Comparison of ENCODE assay signal across 1 cellular context in the genomic region with DNA sequence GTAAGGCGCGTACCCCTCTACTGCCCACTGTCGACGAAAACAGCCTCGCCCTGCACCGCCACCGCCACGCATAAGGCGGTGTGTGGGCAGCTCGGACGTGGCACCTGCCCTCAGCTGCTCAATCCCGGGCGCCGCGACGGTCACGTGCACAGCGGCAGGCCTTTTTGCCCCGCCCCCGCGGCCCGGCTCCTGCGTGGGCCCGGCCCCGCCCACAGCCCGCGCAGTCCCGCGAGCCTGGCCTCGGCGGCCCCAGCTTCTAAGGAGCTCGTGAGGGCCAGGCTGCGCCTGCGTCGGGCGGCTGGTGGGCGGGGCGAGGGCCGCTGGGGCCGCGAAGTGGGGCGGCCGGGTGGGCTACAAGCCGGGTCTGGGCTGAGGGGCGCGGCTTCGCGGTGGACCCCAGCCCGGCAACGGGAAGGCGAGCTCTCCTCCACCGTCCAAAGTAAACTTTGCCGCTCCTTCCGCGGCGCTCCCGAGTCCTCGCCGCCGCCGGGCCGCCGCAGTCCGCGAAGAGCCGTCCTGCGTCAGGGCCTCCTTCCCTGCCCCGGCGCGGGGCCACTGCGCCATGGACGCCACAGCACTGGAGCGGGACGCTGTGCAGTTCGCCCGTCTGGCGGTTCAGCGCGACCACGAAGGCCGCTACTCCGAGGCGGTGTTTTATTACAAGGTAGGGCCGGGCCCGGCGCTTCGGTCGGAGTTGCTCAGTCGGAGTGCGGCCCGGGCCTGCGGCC.
A peak's percentile ranks its signal among the peaks of the same experiment; 100 is the strongest.
TF ChIP-seq lines count a peak whose summit lies in the region.

A gene (plus strand): TSS at position 313 of the 728 bp plus-strand sequence. CDS start 250 bp downstream, at position 563.

TF ChIP-seq in HepG2, 621 proteins besides CTCF, POLR2A, EP300 and RAD21 (continued from another document and continues in another):
- no peak; the same call in 1 of the 2 replicates for TF ChIP-seq ZNF558 (CRISPR knock-in tag; IDR thresholded peaks at IDR 0.05; ENCODE audit: borderline replicate concordance)
- TF ChIP-seq, protein P1, sequence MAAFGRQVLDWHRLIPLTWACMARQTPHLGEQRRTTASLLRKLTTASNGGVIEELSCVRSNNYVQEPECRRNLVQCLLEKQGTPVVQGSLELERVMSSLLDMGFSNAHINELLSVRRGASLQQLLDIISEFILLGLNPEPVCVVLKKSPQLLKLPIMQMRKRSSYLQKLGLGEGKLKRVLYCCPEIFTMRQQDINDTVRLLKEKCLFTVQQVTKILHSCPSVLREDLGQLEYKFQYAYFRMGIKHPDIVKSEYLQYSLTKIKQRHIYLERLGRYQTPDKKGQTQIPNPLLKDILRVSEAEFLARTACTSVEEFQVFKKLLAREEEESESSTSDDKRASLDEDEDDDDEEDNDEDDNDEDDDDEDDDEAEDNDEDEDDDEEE (CRISPR knock-in tag; IDR thresholded peaks at IDR 0.05): 0 out of 2 replicates have a peak, but pooled peaks have one; percentile 16
- TF ChIP-seq TOPORS (CRISPR knock-in tag; IDR thresholded peaks at IDR 0.05): peak; percentile 66; the same call in 1 of the 2 replicates
- TF ChIP-seq KMT2A (CRISPR knock-in tag; IDR thresholded peaks at IDR 0.05): peak; percentile 85
- no peak for TF ChIP-seq CENPX (CRISPR knock-in tag; IDR thresholded peaks at IDR 0.05)
- no peak for TF ChIP-seq TBX3 (IDR thresholded peaks at IDR 0.05; ENCODE audit: borderline replicate concordance)
- TF ChIP-seq, protein P2, sequence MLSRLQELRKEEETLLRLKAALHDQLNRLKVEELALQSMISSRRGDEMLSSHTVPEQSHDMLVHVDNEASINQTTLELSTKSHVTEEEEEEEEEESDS (CRISPR knock-in tag; IDR thresholded peaks at IDR 0.05; ENCODE audit: borderline replicate concordance): no peak
- TF ChIP-seq ZNF652 (CRISPR knock-in tag; IDR thresholded peaks at IDR 0.05; ENCODE audit: borderline replicate concordance, low read depth): 0 out of 2 replicates have a peak, but pooled peaks have one; percentile 6
- no peak; the same call in 1 of the 2 replicates for TF ChIP-seq ETV6 (CRISPR knock-in tag; conservative IDR thresholded peaks at IDR 0.05)
- peak; percentile 88 for TF ChIP-seq ASH2L (IDR thresholded peaks at IDR 0.05; ENCODE audit: insufficient read length, low read depth, low read length)
- TF ChIP-seq, protein P3, sequence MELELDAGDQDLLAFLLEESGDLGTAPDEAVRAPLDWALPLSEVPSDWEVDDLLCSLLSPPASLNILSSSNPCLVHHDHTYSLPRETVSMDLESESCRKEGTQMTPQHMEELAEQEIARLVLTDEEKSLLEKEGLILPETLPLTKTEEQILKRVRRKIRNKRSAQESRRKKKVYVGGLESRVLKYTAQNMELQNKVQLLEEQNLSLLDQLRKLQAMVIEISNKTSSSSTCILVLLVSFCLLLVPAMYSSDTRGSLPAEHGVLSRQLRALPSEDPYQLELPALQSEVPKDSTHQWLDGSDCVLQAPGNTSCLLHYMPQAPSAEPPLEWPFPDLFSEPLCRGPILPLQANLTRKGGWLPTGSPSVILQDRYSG (CRISPR knock-in tag; IDR thresholded peaks at IDR 0.05): peak; percentile 29; the same call in 1 of the 2 replicates
- 0 out of 2 replicates have a peak, but pooled peaks have one; percentile 23 for TF ChIP-seq PPARG (CRISPR knock-in tag; conservative IDR thresholded peaks at IDR 0.05)
- TF ChIP-seq ZNF274 (CRISPR knock-in tag; IDR thresholded peaks at IDR 0.05): peak; percentile 83; the same call in 1 of the 2 replicates
- peak; percentile 88; the same call in 1 of the 2 replicates for TF ChIP-seq ZNF782 (CRISPR knock-in tag; IDR thresholded peaks at IDR 0.05; ENCODE audit: borderline replicate concordance)
- TF ChIP-seq, protein P4, sequence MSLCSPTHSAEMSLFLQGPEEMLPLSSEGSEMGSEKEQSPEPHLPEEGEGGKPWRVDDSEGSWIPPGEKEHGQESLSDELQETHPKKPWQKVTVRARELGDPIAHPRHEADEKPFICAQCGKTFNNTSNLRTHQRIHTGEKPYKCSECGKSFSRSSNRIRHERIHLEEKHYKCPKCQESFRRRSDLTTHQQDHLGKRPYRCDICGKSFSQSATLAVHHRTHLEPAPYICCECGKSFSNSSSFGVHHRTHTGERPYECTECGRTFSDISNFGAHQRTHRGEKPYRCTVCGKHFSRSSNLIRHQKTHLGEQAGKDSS (CRISPR knock-in tag; IDR thresholded peaks at IDR 0.05; ENCODE audit: borderline replicate concordance, low read depth): peak; percentile 72; the same call in 1 of the 2 replicates
- TF ChIP-seq, protein P5, sequence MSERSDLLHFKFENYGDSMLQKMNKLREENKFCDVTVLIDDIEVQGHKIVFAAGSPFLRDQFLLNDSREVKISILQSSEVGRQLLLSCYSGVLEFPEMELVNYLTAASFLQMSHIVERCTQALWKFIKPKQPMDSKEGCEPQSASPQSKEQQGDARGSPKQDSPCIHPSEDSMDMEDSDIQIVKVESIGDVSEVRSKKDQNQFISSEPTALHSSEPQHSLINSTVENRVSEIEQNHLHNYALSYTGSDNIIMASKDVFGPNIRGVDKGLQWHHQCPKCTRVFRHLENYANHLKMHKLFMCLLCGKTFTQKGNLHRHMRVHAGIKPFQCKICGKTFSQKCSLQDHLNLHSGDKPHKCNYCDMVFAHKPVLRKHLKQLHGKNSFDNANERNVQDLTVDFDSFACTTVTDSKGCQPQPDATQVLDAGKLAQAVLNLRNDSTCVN (CRISPR knock-in tag; IDR thresholded peaks at IDR 0.05; ENCODE audit: borderline replicate concordance): no peak; the same call in 1 of the 2 replicates
- no peak for TF ChIP-seq JUNB (CRISPR knock-in tag; IDR thresholded peaks at IDR 0.05; ENCODE audit: borderline replicate concordance)
- no peak for TF ChIP-seq SRSF4 (IDR thresholded peaks at IDR 0.05; ENCODE audit: low read depth, low read length, poor library complexity, severe bottlenecking)
- TF ChIP-seq, protein P6, sequence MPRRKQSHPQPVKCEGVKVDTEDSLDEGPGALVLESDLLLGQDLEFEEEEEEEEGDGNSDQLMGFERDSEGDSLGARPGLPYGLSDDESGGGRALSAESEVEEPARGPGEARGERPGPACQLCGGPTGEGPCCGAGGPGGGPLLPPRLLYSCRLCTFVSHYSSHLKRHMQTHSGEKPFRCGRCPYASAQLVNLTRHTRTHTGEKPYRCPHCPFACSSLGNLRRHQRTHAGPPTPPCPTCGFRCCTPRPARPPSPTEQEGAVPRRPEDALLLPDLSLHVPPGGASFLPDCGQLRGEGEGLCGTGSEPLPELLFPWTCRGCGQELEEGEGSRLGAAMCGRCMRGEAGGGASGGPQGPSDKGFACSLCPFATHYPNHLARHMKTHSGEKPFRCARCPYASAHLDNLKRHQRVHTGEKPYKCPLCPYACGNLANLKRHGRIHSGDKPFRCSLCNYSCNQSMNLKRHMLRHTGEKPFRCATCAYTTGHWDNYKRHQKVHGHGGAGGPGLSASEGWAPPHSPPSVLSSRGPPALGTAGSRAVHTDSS (CRISPR knock-in tag; conservative IDR thresholded peaks at IDR 0.05): no peak
- peak; percentile 44 for TF ChIP-seq ARHGAP35 (CRISPR knock-in tag; IDR thresholded peaks at IDR 0.05; ENCODE audit: borderline replicate concordance)
- no peak for TF ChIP-seq KDM3A (CRISPR knock-in tag; IDR thresholded peaks at IDR 0.05; ENCODE audit: low read depth)
- TF ChIP-seq ATM (IDR thresholded peaks at IDR 0.05; ENCODE audit: borderline replicate concordance): no peak
- TF ChIP-seq ZNF761 (CRISPR knock-in tag; conservative IDR thresholded peaks at IDR 0.05): no peak
- TF ChIP-seq ZNF180 (CRISPR knock-in tag; IDR thresholded peaks at IDR 0.05; ENCODE audit: borderline replicate concordance, low read depth): no peak
- TF ChIP-seq, protein P7, sequence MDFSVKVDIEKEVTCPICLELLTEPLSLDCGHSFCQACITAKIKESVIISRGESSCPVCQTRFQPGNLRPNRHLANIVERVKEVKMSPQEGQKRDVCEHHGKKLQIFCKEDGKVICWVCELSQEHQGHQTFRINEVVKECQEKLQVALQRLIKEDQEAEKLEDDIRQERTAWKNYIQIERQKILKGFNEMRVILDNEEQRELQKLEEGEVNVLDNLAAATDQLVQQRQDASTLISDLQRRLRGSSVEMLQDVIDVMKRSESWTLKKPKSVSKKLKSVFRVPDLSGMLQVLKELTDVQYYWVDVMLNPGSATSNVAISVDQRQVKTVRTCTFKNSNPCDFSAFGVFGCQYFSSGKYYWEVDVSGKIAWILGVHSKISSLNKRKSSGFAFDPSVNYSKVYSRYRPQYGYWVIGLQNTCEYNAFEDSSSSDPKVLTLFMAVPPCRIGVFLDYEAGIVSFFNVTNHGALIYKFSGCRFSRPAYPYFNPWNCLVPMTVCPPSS (IDR thresholded peaks at IDR 0.05): no peak
- peak; percentile 71 for TF ChIP-seq IRF2 (CRISPR knock-in tag; IDR thresholded peaks at IDR 0.05)
- TF ChIP-seq KLF15 (CRISPR knock-in tag; IDR thresholded peaks at IDR 0.05; ENCODE audit: borderline replicate concordance): no peak
- TF ChIP-seq, protein P8, sequence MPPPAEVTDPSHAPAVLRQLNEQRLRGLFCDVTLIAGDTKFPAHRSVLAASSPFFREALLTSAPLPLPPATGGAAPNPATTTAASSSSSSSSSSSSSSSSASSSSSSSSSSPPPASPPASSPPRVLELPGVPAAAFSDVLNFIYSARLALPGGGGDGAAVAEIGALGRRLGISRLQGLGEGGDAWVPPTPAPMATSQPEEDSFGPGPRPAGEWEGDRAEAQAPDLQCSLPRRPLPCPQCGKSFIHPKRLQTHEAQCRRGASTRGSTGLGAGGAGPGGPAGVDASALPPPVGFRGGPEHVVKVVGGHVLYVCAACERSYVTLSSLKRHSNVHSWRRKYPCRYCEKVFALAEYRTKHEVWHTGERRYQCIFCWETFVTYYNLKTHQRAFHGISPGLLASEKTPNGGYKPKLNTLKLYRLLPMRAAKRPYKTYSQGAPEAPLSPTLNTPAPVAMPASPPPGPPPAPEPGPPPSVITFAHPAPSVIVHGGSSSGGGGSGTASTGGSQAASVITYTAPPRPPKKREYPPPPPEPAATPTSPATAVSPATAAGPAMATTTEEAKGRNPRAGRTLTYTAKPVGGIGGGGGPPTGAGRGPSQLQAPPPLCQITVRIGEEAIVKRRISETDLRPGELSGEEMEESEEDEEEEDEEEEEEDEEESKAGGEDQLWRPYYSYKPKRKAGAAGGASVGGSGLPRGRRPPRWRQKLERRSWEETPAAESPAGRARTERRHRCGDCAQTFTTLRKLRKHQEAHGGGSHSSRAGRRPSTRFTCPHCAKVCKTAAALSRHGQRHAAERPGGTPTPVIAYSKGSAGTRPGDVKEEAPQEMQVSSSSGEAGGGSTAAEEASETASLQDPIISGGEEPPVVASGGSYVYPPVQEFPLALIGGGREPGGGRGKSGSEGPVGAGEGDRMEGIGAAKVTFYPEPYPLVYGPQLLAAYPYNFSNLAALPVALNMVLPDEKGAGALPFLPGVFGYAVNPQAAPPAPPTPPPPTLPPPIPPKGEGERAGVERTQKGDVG (CRISPR knock-in tag; IDR thresholded peaks at IDR 0.05; ENCODE audit: borderline replicate concordance): no peak
- TF ChIP-seq ZBTB38 (CRISPR knock-in tag; IDR thresholded peaks at IDR 0.05): no peak; the same call in 1 of the 2 replicates
- no peak for TF ChIP-seq RORA (CRISPR knock-in tag; IDR thresholded peaks at IDR 0.05)
- peak; percentile 57; the same call in 1 of the 2 replicates for TF ChIP-seq ZNF331 (CRISPR knock-in tag; IDR thresholded peaks at IDR 0.05)
- TF ChIP-seq, protein P9, sequence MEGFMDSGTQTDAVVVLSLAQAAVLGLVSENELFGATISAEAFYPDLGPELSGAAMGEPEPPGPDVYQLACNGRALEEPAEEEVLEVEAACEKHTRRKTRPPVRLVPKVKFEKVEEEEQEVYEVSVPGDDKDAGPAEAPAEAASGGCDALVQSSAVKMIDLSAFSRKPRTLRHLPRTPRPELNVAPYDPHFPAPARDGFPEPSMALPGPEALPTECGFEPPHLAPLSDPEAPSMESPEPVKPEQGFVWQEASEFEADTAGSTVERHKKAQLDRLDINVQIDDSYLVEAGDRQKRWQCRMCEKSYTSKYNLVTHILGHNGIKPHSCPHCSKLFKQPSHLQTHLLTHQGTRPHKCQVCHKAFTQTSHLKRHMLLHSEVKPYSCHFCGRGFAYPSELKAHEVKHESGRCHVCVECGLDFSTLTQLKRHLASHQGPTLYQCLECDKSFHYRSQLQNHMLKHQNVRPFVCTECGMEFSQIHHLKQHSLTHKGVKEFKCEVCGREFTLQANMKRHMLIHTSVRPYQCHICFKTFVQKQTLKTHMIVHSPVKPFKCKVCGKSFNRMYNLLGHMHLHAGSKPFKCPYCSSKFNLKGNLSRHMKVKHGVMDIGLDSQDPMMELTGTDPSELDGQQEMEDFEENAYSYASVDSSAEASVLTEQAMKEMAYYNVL (CRISPR knock-in tag; IDR thresholded peaks at IDR 0.05; ENCODE audit: borderline replicate concordance): no peak
- TF ChIP-seq ZMAT3 (CRISPR knock-in tag; conservative IDR thresholded peaks at IDR 0.05): peak; percentile 74
- TF ChIP-seq NFKB2 (CRISPR knock-in tag; IDR thresholded peaks at IDR 0.05; ENCODE audit: borderline replicate concordance): peak; percentile 93; the same call in 1 of the 2 replicates
- no peak for TF ChIP-seq ZNF557 (CRISPR knock-in tag; IDR thresholded peaks at IDR 0.05)
- peak; percentile 81 for TF ChIP-seq ZNF138 (CRISPR knock-in tag; IDR thresholded peaks at IDR 0.05; ENCODE audit: low read depth)
- TF ChIP-seq, protein P10, sequence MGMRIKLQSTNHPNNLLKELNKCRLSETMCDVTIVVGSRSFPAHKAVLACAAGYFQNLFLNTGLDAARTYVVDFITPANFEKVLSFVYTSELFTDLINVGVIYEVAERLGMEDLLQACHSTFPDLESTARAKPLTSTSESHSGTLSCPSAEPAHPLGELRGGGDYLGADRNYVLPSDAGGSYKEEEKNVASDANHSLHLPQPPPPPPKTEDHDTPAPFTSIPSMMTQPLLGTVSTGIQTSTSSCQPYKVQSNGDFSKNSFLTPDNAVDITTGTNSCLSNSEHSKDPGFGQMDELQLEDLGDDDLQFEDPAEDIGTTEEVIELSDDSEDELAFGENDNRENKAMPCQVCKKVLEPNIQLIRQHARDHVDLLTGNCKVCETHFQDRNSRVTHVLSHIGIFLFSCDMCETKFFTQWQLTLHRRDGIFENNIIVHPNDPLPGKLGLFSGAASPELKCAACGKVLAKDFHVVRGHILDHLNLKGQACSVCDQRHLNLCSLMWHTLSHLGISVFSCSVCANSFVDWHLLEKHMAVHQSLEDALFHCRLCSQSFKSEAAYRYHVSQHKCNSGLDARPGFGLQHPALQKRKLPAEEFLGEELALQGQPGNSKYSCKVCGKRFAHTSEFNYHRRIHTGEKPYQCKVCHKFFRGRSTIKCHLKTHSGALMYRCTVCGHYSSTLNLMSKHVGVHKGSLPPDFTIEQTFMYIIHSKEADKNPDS (CRISPR knock-in tag; IDR thresholded peaks at IDR 0.05): 0 out of 2 replicates have a peak, but pooled peaks have one; percentile 5
- TF ChIP-seq NFRKB (IDR thresholded peaks at IDR 0.05): no peak
- TF ChIP-seq ZSCAN31 (CRISPR knock-in tag; IDR thresholded peaks at IDR 0.05; ENCODE audit: low read depth): no peak; the same call in 1 of the 2 replicates
- no peak; the same call in 1 of the 2 replicates for TF ChIP-seq TOE1 (CRISPR knock-in tag; IDR thresholded peaks at IDR 0.05)
- TF ChIP-seq NCOA2 (CRISPR knock-in tag; IDR thresholded peaks at IDR 0.05): peak; percentile 33; the same call in 1 of the 2 replicates
- peak; percentile 70; the same call in 1 of the 2 replicates for TF ChIP-seq ZZZ3 (CRISPR knock-in tag; IDR thresholded peaks at IDR 0.05; ENCODE audit: borderline replicate concordance)
- no peak for TF ChIP-seq ZNF550 (CRISPR knock-in tag; IDR thresholded peaks at IDR 0.05; ENCODE audit: borderline replicate concordance)
